ENCODE assay signal across 32 cellular contexts in the genomic region with DNA sequence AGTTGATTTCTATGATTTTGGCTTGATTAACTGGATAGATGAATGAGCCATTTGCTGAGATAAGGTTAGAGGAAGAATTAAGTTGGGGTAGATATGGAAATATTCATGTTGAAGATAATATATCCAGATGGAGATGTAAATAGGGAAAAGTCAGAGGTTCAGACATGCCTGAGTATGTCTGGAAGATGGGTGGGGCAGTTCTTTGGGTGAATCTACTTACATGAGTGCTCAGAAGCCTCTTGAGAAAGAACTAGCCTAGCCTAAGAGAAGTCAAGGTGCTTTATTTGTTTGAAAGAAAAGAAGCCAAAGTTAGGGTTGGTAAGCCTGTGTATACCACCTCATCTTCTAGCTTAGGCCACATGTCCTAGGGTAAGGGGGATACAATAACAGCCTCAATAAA.
"Had no signal": no experiment of that assay in that cellular context is flagged by ENCODE, and none has a peak within 500 bp of the region (broad histone marks: within the 10 kb centered on the region; RNA-seq: fewer than 3 reads in every experiment).

No MANE protein-coding gene starts in this region.

- H3K4me1 Mint-ChIP-seq: activated CD4-positive, alpha-beta T cell treated with anti-CD3 and anti-CD28 coated beads for 36 hours; activated CD4-positive, alpha-beta T cell treated with anti-CD3 and anti-CD28 coated beads, Interleukin-2, amount 10 ng/mL, durations not matched to agents 24 days and 14 days; activated CD8-positive, alpha-beta memory T cell treated with anti-CD3 and anti-CD28 coated beads, Interleukin-2, amount 10 ng/mL, durations not matched to agents 7 days and 5 days; activated naive CD4-positive, alpha-beta T cell treated with anti-CD3 and anti-CD28 coated beads, Interleukin-2, amount 50 U/mL, for 24 hours; activated naive CD8-positive, alpha-beta T cell treated with anti-CD3 and anti-CD28 coated beads for 36 hours; activated naive CD8-positive, alpha-beta T cell treated with anti-CD3 and anti-CD28 coated beads, Interleukin-2, amount 50 U/mL, for 24 hours; central memory CD8-positive, alpha-beta T cell; endodermal cell had no signal

- H3K4me1 ChIP-seq: adrenal gland, body of pancreas, esophagus muscularis mucosa, gastroesophageal sphincter, heart right ventricle had no signal

- H3K9me3 ChIP-seq: adrenal gland, esophagus muscularis mucosa, gastroesophageal sphincter had no signal

- DNase-seq: activated CD4-positive, alpha-beta memory T cell treated with anti-CD3 and anti-CD28 coated beads for 36 hours; activated CD4-positive, alpha-beta T cell treated with anti-CD3 and anti-CD28 coated beads for 36 hours; activated CD4-positive, alpha-beta T cell treated with anti-CD3 and anti-CD28 coated beads, Interleukin-2, amount 10 ng/mL, durations not matched to agents 24 days and 14 days; activated CD4-positive, CD25-positive, alpha-beta regulatory T cell; activated CD4-positive, CD25-positive, alpha-beta regulatory T cell treated with anti-CD3 and anti-CD28 coated beads, Interleukin-2, amount 50 U/mL, for 72 hours; activated CD8-positive, alpha-beta memory T cell treated with anti-CD3 and anti-CD28 coated beads, Interleukin-2, amount 10 ng/mL, durations not matched to agents 7 days and 5 days; activated CD8-positive, alpha-beta memory T cell treated with anti-CD3 and anti-CD28 coated beads, Interleukin-2, amount 50 U/mL, for 4 hours; activated CD8-positive, alpha-beta T cell treated with anti-CD3 and anti-CD28 coated beads, Interleukin-2, amount 10 ng/mL, durations not matched to agents 7 days and 5 days; activated effector memory CD4-positive, alpha-beta T cell treated with anti-CD3 and anti-CD28 coated beads, Interleukin-2, amount 50 U/mL, for 16 hours; activated naive CD4-positive, alpha-beta T cell treated with anti-CD3 and anti-CD28 coated beads for 36 hours; activated naive CD8-positive, alpha-beta T cell treated with anti-CD3 and anti-CD28 coated beads for 36 hours; activated naive CD8-positive, alpha-beta T cell treated with anti-CD3 and anti-CD28 coated beads, Interleukin-2, amount 50 U/mL, for 24 hours; activated T-cell treated with anti-CD3 and anti-CD28 coated beads, Interleukin-2, amount 50 U/mL, for 1 hour; activated T-cell treated with anti-CD3 and anti-CD28 coated beads, Interleukin-2, amount 50 U/mL, for 48 hours; adrenal gland; amygdala; aorta; body of pancreas; dorsolateral prefrontal cortex; effector memory CD4-positive, alpha-beta T cell; endodermal cell; foreskin melanocyte; heart right ventricle; T-helper 2 cell had no signal

- H3K4me3 Mint-ChIP-seq: activated CD4-positive, alpha-beta memory T cell treated with anti-CD3 and anti-CD28 coated beads for 36 hours; activated CD4-positive, alpha-beta T cell treated with anti-CD3 and anti-CD28 coated beads for 36 hours; activated CD4-positive, alpha-beta T cell treated with anti-CD3 and anti-CD28 coated beads, Interleukin-2, amount 10 ng/mL, durations not matched to agents 24 days and 14 days; activated CD8-positive, alpha-beta memory T cell treated with anti-CD3 and anti-CD28 coated beads, Interleukin-2, amount 10 ng/mL, durations not matched to agents 7 days and 5 days; activated CD8-positive, alpha-beta T cell treated with anti-CD3 and anti-CD28 coated beads, Interleukin-2, amount 10 ng/mL, durations not matched to agents 7 days and 5 days; activated naive CD4-positive, alpha-beta T cell treated with anti-CD3 and anti-CD28 coated beads for 36 hours; activated naive CD4-positive, alpha-beta T cell treated with anti-CD3 and anti-CD28 coated beads, Interleukin-2, amount 50 U/mL, for 24 hours; activated naive CD8-positive, alpha-beta T cell treated with anti-CD3 and anti-CD28 coated beads for 36 hours; activated naive CD8-positive, alpha-beta T cell treated with anti-CD3 and anti-CD28 coated beads, Interleukin-2, amount 50 U/mL, for 24 hours; activated T-helper 1 cell treated with anti-CD3 and anti-CD28 coated beads, Interleukin-12 subunit alpha, Interleukin-12 subunit beta, Interleukin-2, Interleukin-4 antibody, amounts not matched to agents 30 ng/mL and 10 ng/mL and 1 ng/mL, durations not matched to agents 14 hours and 24 hours and 36 hours; central memory CD8-positive, alpha-beta T cell; dendritic cell treated with granulocyte-macrophage colony-stimulating factor and Interleukin-4, amounts not matched to agents 40 ng/mL and 50 ng/mL, for 4 days; endodermal cell had no signal

- H3K27ac ChIP-seq: adrenal gland, body of pancreas, coronary artery, dorsolateral prefrontal cortex, esophagus muscularis mucosa, gastroesophageal sphincter, heart right ventricle had no signal

- H3K27me3 Mint-ChIP-seq: activated naive CD8-positive, alpha-beta T cell treated with anti-CD3 and anti-CD28 coated beads, Interleukin-2, amount 50 U/mL, for 24 hours; dendritic cell treated with granulocyte-macrophage colony-stimulating factor and Interleukin-4, amounts not matched to agents 40 ng/mL and 50 ng/mL, for 4 days had no signal

- H3K27ac Mint-ChIP-seq: activated CD4-positive, alpha-beta memory T cell treated with anti-CD3 and anti-CD28 coated beads for 36 hours; activated CD4-positive, alpha-beta T cell treated with anti-CD3 and anti-CD28 coated beads for 36 hours; activated CD4-positive, alpha-beta T cell treated with anti-CD3 and anti-CD28 coated beads, Interleukin-2, amount 10 ng/mL, durations not matched to agents 24 days and 14 days; activated CD8-positive, alpha-beta memory T cell treated with anti-CD3 and anti-CD28 coated beads, Interleukin-2, amount 10 ng/mL, durations not matched to agents 7 days and 5 days; activated CD8-positive, alpha-beta T cell treated with anti-CD3 and anti-CD28 coated beads, Interleukin-2, amount 10 ng/mL, durations not matched to agents 7 days and 5 days; activated naive CD4-positive, alpha-beta T cell treated with anti-CD3 and anti-CD28 coated beads for 36 hours; activated naive CD4-positive, alpha-beta T cell treated with anti-CD3 and anti-CD28 coated beads, Interleukin-2, amount 50 U/mL, for 24 hours; activated naive CD8-positive, alpha-beta T cell treated with anti-CD3 and anti-CD28 coated beads for 36 hours; activated naive CD8-positive, alpha-beta T cell treated with anti-CD3 and anti-CD28 coated beads, Interleukin-2, amount 50 U/mL, for 24 hours; activated T-helper 1 cell treated with anti-CD3 and anti-CD28 coated beads, Interleukin-12 subunit alpha, Interleukin-12 subunit beta, Interleukin-2, Interleukin-4 antibody, amounts not matched to agents 30 ng/mL and 10 ng/mL and 1 ng/mL, durations not matched to agents 14 hours and 24 hours and 36 hours; activated T-helper 2 cell treated with anti-CD3 and anti-CD28 coated beads, Interferon-gamma antibody, Interleukin-2, Interleukin-4, amounts not matched to agents 10 μg/mL and 5 μg/mL and 100 μg/mL, durations not matched to agents 14 hours and 24 hours and 36 hours; dendritic cell treated with granulocyte-macrophage colony-stimulating factor and Interleukin-4, amounts not matched to agents 40 ng/mL and 50 ng/mL, for 4 days; endodermal cell had no signal

- ATAC-seq: activated CD4-positive, alpha-beta T cell treated with anti-CD3 and anti-CD28 coated beads for 36 hours; activated CD8-positive, alpha-beta memory T cell treated with anti-CD3 and anti-CD28 coated beads, Interleukin-2, amount 10 ng/mL, durations not matched to agents 7 days and 5 days; activated CD8-positive, alpha-beta T cell treated with anti-CD3 and anti-CD28 coated beads, Interleukin-2, amount 10 ng/mL, durations not matched to agents 7 days and 5 days; activated naive CD8-positive, alpha-beta T cell treated with anti-CD3 and anti-CD28 coated beads, Interleukin-2, amount 50 U/mL, for 24 hours; body of pancreas; gastroesophageal sphincter; heart right ventricle had no signal

- H3K9me3 Mint-ChIP-seq: activated CD4-positive, alpha-beta memory T cell treated with anti-CD3 and anti-CD28 coated beads for 36 hours; activated CD4-positive, alpha-beta T cell treated with anti-CD3 and anti-CD28 coated beads, Interleukin-2, amount 10 ng/mL, durations not matched to agents 24 days and 14 days; activated naive CD4-positive, alpha-beta T cell treated with anti-CD3 and anti-CD28 coated beads for 36 hours; activated naive CD8-positive, alpha-beta T cell treated with anti-CD3 and anti-CD28 coated beads for 36 hours; activated T-helper 1 cell treated with anti-CD3 and anti-CD28 coated beads, Interleukin-12 subunit alpha, Interleukin-12 subunit beta, Interleukin-2, Interleukin-4 antibody, amounts not matched to agents 30 ng/mL and 10 ng/mL and 1 ng/mL, durations not matched to agents 14 hours and 24 hours and 36 hours; activated T-helper 2 cell treated with anti-CD3 and anti-CD28 coated beads, Interferon-gamma antibody, Interleukin-2, Interleukin-4, amounts not matched to agents 10 μg/mL and 5 μg/mL and 100 μg/mL, durations not matched to agents 14 hours and 24 hours and 36 hours; central memory CD8-positive, alpha-beta T cell had no signal

- H3K36me3 ChIP-seq: adrenal gland, esophagus muscularis mucosa, gastroesophageal sphincter, heart right ventricle had no signal

- H3K36me3 Mint-ChIP-seq: activated CD4-positive, alpha-beta memory T cell treated with anti-CD3 and anti-CD28 coated beads for 36 hours; activated CD8-positive, alpha-beta memory T cell treated with anti-CD3 and anti-CD28 coated beads, Interleukin-2, amount 10 ng/mL, durations not matched to agents 7 days and 5 days; activated naive CD4-positive, alpha-beta T cell treated with anti-CD3 and anti-CD28 coated beads, Interleukin-2, amount 50 U/mL, for 24 hours; activated naive CD8-positive, alpha-beta T cell treated with anti-CD3 and anti-CD28 coated beads for 36 hours had no signal

- H3K27me3 ChIP-seq: adrenal gland, body of pancreas, dorsolateral prefrontal cortex, esophagus muscularis mucosa, gastroesophageal sphincter, heart right ventricle had no signal

- H3K4me3 ChIP-seq: adrenal gland, body of pancreas, coronary artery, dorsolateral prefrontal cortex, esophagus muscularis mucosa, gastroesophageal sphincter, heart right ventricle had no signal
